ENCODE assay signal across 27 cellular contexts in genomic region chr2:238695538-238695937, GRCh38.
DNase-seq lines count a peak whose midpoint lies in the region; ATAC-seq, FAIRE-seq and TF ChIP-seq lines count a peak whose summit lies in the region.
"Had no signal": no experiment of that assay in that cellular context is flagged by ENCODE, and none has a peak within 500 bp of the region (broad histone marks: within the 10 kb centered on the region; RNA-seq: fewer than 3 reads in every experiment).

No MANE protein-coding gene starts in this region.

- ATAC-seq in GM19397 (IDR thresholded peaks at IDR 0.05; ENCODE audit: unreplicated experiment) = no peak
- ATAC-seq: activated CD4-positive, alpha-beta T cell treated with anti-CD3 and anti-CD28 coated beads for 36 hours; lower lobe of right lung; SK-N-SH treated with all-trans-retinoic acid at 6 μM for 48 hours; stimulated activated naive CD8-positive, alpha-beta T cell treated with anti-CD3 and anti-CD28 coated beads, Interleukin-15, amount 100 ng/mL, for 72 hours; T-helper 17 cell had no signal

- H3K36me3 Mint-ChIP-seq in T-helper 2 cell treated with Interferon-gamma antibody and Interleukin-4, amounts not matched to agents 5 μg/mL and 100 μg/mL, for 36 hours (ENCODE audit: low read depth) = no peaks in the 10 kb centered on the region

- H3K4me3 Mint-ChIP-seq in T-helper 2 cell treated with Interferon-gamma antibody and Interleukin-4, amounts not matched to agents 5 μg/mL and 100 μg/mL, for 36 hours = no peak overlapping the region
- H3K4me3 Mint-ChIP-seq: activated CD4-positive, alpha-beta T cell treated with anti-CD3 and anti-CD28 coated beads for 36 hours; central memory CD8-positive, alpha-beta T cell; stimulated activated naive CD8-positive, alpha-beta T cell treated with anti-CD3 and anti-CD28 coated beads, Interleukin-15, amount 100 ng/mL, for 72 hours; T-helper 17 cell had no signal

- no peak for FAIRE-seq in urothelium cell line (lab: Jason Lieb, UNC)
- FAIRE-seq: islet of Langerhans had no signal

- WGBS in liver = 10% methylated on average over 4 of the region's 4 CpGs
- 26 to 45% methylated on average over 4 of the region's 4 CpGs for WGBS in sigmoid colon, 2 donors

- intact Hi-C loops in colonic mucosa (cut with DNase I) = no loop called here
- intact Hi-C loops in sigmoid colon (cut with DNase I) = no loop called here

- no peak for TF ChIP-seq CTCF in colonic mucosa (IDR thresholded peaks at IDR 0.05)
- TF ChIP-seq CTCF in liver (IDR thresholded peaks at IDR 0.05; ENCODE audit: low read depth, low read length, missing input control) = no peak
- TF ChIP-seq CTCF in sigmoid colon (IDR thresholded peaks at IDR 0.05) = no peak

- no peaks in the 10 kb centered on the region for H3K4me1 Mint-ChIP-seq in T-helper 2 cell treated with Interferon-gamma antibody and Interleukin-4, amounts not matched to agents 5 μg/mL and 100 μg/mL, for 36 hours (ENCODE audit: low read depth)
- H3K4me1 Mint-ChIP-seq: activated CD4-positive, alpha-beta T cell treated with anti-CD3 and anti-CD28 coated beads for 36 hours; central memory CD8-positive, alpha-beta T cell; stimulated activated naive CD8-positive, alpha-beta T cell treated with anti-CD3 and anti-CD28 coated beads, Interleukin-15, amount 100 ng/mL, for 72 hours had no signal

- TF ChIP-seq POLR2A in sigmoid colon (IDR thresholded peaks at IDR 0.05) = no peak

- no peak overlapping the region for H3K4me3 ChIP-seq in colonic mucosa
- H3K4me3 ChIP-seq in liver (ENCODE audit: low read depth in 1 of 3, low read length in 3 of 3) = no peak overlapping the region
- H3K4me3 ChIP-seq in sigmoid colon = no peak overlapping the region
- H3K4me3 ChIP-seq: BLaER1 treated with 17β-estradiol and CSF1 and Interleukin-3, amounts not matched to agents 10 nM and 100 nM; lower lobe of right lung; psoas muscle; skin epidermis; transverse colon had no signal

- no peak overlapping the region for H3K27ac Mint-ChIP-seq in T-helper 2 cell treated with Interferon-gamma antibody and Interleukin-4, amounts not matched to agents 5 μg/mL and 100 μg/mL, for 36 hours
- H3K27ac Mint-ChIP-seq: activated CD4-positive, alpha-beta T cell treated with anti-CD3 and anti-CD28 coated beads for 36 hours; stimulated activated naive CD8-positive, alpha-beta T cell treated with anti-CD3 and anti-CD28 coated beads, Interleukin-15, amount 100 ng/mL, for 72 hours; T-helper 17 cell had no signal

- no peaks in the 10 kb centered on the region for H3K27me3 Mint-ChIP-seq in T-helper 2 cell treated with Interferon-gamma antibody and Interleukin-4, amounts not matched to agents 5 μg/mL and 100 μg/mL, for 36 hours (ENCODE audit: low read depth)
- H3K27me3 Mint-ChIP-seq: activated CD4-positive, alpha-beta T cell treated with anti-CD3 and anti-CD28 coated beads for 36 hours; stimulated activated naive CD8-positive, alpha-beta T cell treated with anti-CD3 and anti-CD28 coated beads, Interleukin-15, amount 100 ng/mL, for 72 hours had no signal

- H3K27ac ChIP-seq in colonic mucosa (no peak overlapping the region), liver (ENCODE audit: low read depth in 1 of 2, low read length in 2 of 2) (peak overlapping the region in 1 of 2 donors; percentile 79), sigmoid colon (peak overlapping the region in 3 of 4 donors; percentile 38 to 62 (median 55))
- H3K27ac ChIP-seq: BLaER1 treated with 17β-estradiol and CSF1 and Interleukin-3, amounts not matched to agents 10 nM and 100 nM; lower lobe of right lung; neutrophil; psoas muscle had no signal

- no peaks in the 10 kb centered on the region for H3K9me3 Mint-ChIP-seq in T-helper 2 cell treated with Interferon-gamma antibody and Interleukin-4, amounts not matched to agents 5 μg/mL and 100 μg/mL, for 36 hours
- H3K9me3 Mint-ChIP-seq: central memory CD8-positive, alpha-beta T cell; stimulated activated naive CD8-positive, alpha-beta T cell treated with anti-CD3 and anti-CD28 coated beads, Interleukin-15, amount 100 ng/mL, for 72 hours had no signal

- no peak for TF ChIP-seq RAD21 in liver (IDR thresholded peaks at IDR 0.05)

- H3K4me1 ChIP-seq in colonic mucosa (no peaks in the 10 kb centered on the region), liver (ENCODE audit: control insufficient read depth in 4 of 4, insufficient read depth in 4 of 4, low read length in 3 of 4) (peaks cover 0 to 25% (median 6%) of the 10 kb centered on the region in 4 donors), sigmoid colon (peaks cover 0 to 49% (median 38%) of the 10 kb centered on the region in 4 donors)
- H3K4me1 ChIP-seq: psoas muscle had no signal

- H3K36me3 ChIP-seq in colonic mucosa (no peaks in the 10 kb centered on the region), liver (ENCODE audit: control insufficient read depth in 4 of 4, insufficient read depth in 3 of 4, low read depth in 1 of 4, low read length in 3 of 4) (no peaks in the 10 kb centered on the region), sigmoid colon (no peaks in the 10 kb centered on the region)
- H3K36me3 ChIP-seq: BLaER1 treated with 17β-estradiol and CSF1 and Interleukin-3, amounts not matched to agents 10 nM and 100 nM; lower lobe of right lung; neutrophil; transverse colon had no signal

- peak in 2 of 4 donors; percentile 43 to 66 for TF ChIP-seq EP300 in sigmoid colon (IDR thresholded peaks at IDR 0.05)

- H3K9me3 ChIP-seq in colonic mucosa (no peaks in the 10 kb centered on the region), liver (ENCODE audit: control insufficient read depth in 4 of 4, low read length in 3 of 4) (no peaks in the 10 kb centered on the region), sigmoid colon (no peaks in the 10 kb centered on the region)
- H3K9me3 ChIP-seq: Caco-2, lower lobe of right lung, neutrophil, psoas muscle, transverse colon had no signal

- DNase-seq in GM03348 (ENCODE audit: low spot score) (peak; percentile 0), colonic mucosa (peak; percentile 17), sigmoid colon (no peak), urothelium cell line (ENCODE audit: low spot score) (no peak), NCI-H748 (lab: John Stamatoyannopoulos, UW; ENCODE audit: unreplicated experiment) (no peak)
- no peak for DNase-seq in T-helper 2 cell treated with Interferon-gamma antibody and Interleukin-4, amounts not matched to agents 5 μg/mL and 100 μg/mL, for 36 hours (ENCODE audit: low spot score)
- DNase-seq: activated CD4-positive, alpha-beta T cell treated with anti-CD3 and anti-CD28 coated beads for 36 hours; activated CD8-positive, alpha-beta memory T cell treated with anti-CD3 and anti-CD28 coated beads for 24 hours; activated gamma-delta T cell treated with Interleukin-2 at 50 U/mL for 16 hours; Caco-2; lower lobe of right lung; NCI-H146; NCI-H2107; NCI-H446; psoas muscle; stimulated activated CD8-positive, alpha-beta memory T cell treated with anti-CD3 and anti-CD28 coated beads, Interleukin-4, amount 100 ng/mL, for 48 hours; stimulated activated naive CD8-positive, alpha-beta T cell treated with anti-CD3 and anti-CD28 coated beads, Interleukin-15, amount 100 ng/mL, for 72 hours; T-helper 17 cell; transverse colon had no signal

- H3K27me3 ChIP-seq in colonic mucosa (no peaks in the 10 kb centered on the region), liver (ENCODE audit: control insufficient read depth in 4 of 4, insufficient read depth in 4 of 4, low read length in 3 of 4) (no peaks in the 10 kb centered on the region), sigmoid colon (no peaks in the 10 kb centered on the region)
- H3K27me3 ChIP-seq: BLaER1 treated with 17β-estradiol and CSF1 and Interleukin-3, amounts not matched to agents 10 nM and 100 nM; neutrophil; transverse colon had no signal

- H3K9ac ChIP-seq in colonic mucosa (ENCODE audit: low read depth in 2 of 2, low read length in 2 of 2) (no peak overlapping the region), liver (ENCODE audit: low read depth in 1 of 2, low read length in 2 of 2) (no peak overlapping the region)
- H3K9ac ChIP-seq: BLaER1 treated with 17β-estradiol and CSF1 and Interleukin-3, amounts not matched to agents 10 nM and 100 nM had no signal

TF ChIP-seq in liver, 16 proteins besides CTCF, POLR2A, EP300 and RAD21:
- TF ChIP-seq GABPA (IDR thresholded peaks at IDR 0.05 in 1 of 2, conservative IDR thresholded peaks at IDR 0.05 in 1 of 2) (no peak), SP1 (IDR thresholded peaks at IDR 0.05) (peak; percentile 42), JUND (IDR thresholded peaks at IDR 0.05) (peak in 1 of 2 donors; percentile 22), HNF4A (conservative IDR thresholded peaks at IDR 0.05) (peak; percentile 48 to 65), RXRA (IDR thresholded peaks at IDR 0.05) (peak; percentile 67 to 69), YY1 (IDR thresholded peaks at IDR 0.05) (no peak)

Comparison
In these comparisons a context has a peak if more than half of its experiments do, and no peak if none do; other contexts are left out.
1. DNase-seq: peak in GM03348 (single experiment) and colonic mucosa (single experiment); none in sigmoid colon (single experiment), urothelium cell line (single experiment), NCI-H748 (single experiment) and T-helper 2 cell treated with Interferon-gamma antibody and Interleukin-4, amounts not matched to agents 5 μg/mL and 100 μg/mL, for 36 hours (single experiment).